Comparison of ENCODE assay signal across 1 cellular context in genomic region chr12:10771132-10771733, GRCh38.
TF ChIP-seq lines count a peak whose summit lies in the region.

No MANE protein-coding gene starts in this region.

TF ChIP-seq in SK-N-SH treated with all-trans-retinoic acid at 6 μM for 48 hours, 23 proteins besides CTCF, POLR2A, EP300 and RAD21 (continued from another document):
- TF ChIP-seq CREB5 (CRISPR knock-in tag; IDR thresholded peaks at IDR 0.05; ENCODE audit: low read depth) (no peak), ISL1 (CRISPR knock-in tag; IDR thresholded peaks at IDR 0.05) (no peak), ZFP3 (CRISPR knock-in tag; IDR thresholded peaks at IDR 0.05) (no peak), ESRRG (CRISPR knock-in tag; IDR thresholded peaks at IDR 0.05) (no peak), BACH2 (CRISPR knock-in tag; IDR thresholded peaks at IDR 0.05; ENCODE audit: borderline replicate concordance) (no peak), ZNF565 (CRISPR knock-in tag; conservative IDR thresholded peaks at IDR 0.05; ENCODE audit: low read depth) (no peak), PPARA (CRISPR knock-in tag; IDR thresholded peaks at IDR 0.05; ENCODE audit: borderline replicate concordance) (no peak), PATZ1 (CRISPR knock-in tag; IDR thresholded peaks at IDR 0.05; ENCODE audit: borderline replicate concordance) (no peak), ZFP30 (CRISPR knock-in tag; IDR thresholded peaks at IDR 0.05) (no peak), POU6F1 (CRISPR knock-in tag; IDR thresholded peaks at IDR 0.05; ENCODE audit: borderline replicate concordance, low read depth) (no peak), RARB (CRISPR knock-in tag; IDR thresholded peaks at IDR 0.05) (no peak)
TF ChIP-seq in SK-N-SH treated with all-trans-retinoic acid at 6 μM for 48 hours: peak in this region for 0.
